Comparison of ENCODE assay signal across 20 cellular contexts in genomic region chr3:141816958-141817357, GRCh38. TPM values are rescaled to one million over a fixed set of nuclear protein-coding genes. Genes with fewer than 3 reads are reported as not detected.
DNase-seq lines count a peak whose midpoint lies in the region; ATAC-seq and TF ChIP-seq lines count a peak whose summit lies in the region.
"Had no signal": no experiment of that assay in that cellular context is flagged by ENCODE, and none has a peak within 500 bp of the region (broad histone marks: within the 10 kb centered on the region; RNA-seq: fewer than 3 reads in every experiment).

No MANE protein-coding gene starts in this region.

- H3K27ac Mint-ChIP-seq in HFFc6 = no peak overlapping the region
- no peak overlapping the region for H3K27ac Mint-ChIP-seq in activated naive CD4-positive, alpha-beta T cell treated with anti-CD3 and anti-CD28 coated beads, Interleukin-2, amount 10 ng/mL, durations not matched to agents 7 days and 5 days
- no peak overlapping the region for H3K27ac Mint-ChIP-seq in CD4-positive, alpha-beta T cell
- H3K27ac Mint-ChIP-seq: CD8-positive, alpha-beta T cell; GM23338; T-cell had no signal

- no peak overlapping the region for H3K9ac ChIP-seq in skeletal muscle satellite cell (ENCODE audit: low read depth, low read length)
- H3K9ac ChIP-seq: KMS-11 had no signal

- H3K27me3 ChIP-seq in skeletal muscle satellite cell (ENCODE audit: control insufficient read depth, insufficient read depth, low read length) = peaks cover 6% of the 10 kb centered on the region
- peaks cover 21% of the 10 kb centered on the region for H3K27me3 ChIP-seq in gastroesophageal sphincter
- H3K27me3 ChIP-seq in CD4-positive, alpha-beta T cell (ENCODE audit: control insufficient read depth, insufficient read depth, low read length) = no peaks in the 10 kb centered on the region
- H3K27me3 ChIP-seq: Peyer's patch had no signal

- H3K4me1 ChIP-seq in skeletal muscle satellite cell (ENCODE audit: control insufficient read depth, insufficient read depth, low read length) (no peaks in the 10 kb centered on the region), gastroesophageal sphincter (no peaks in the 10 kb centered on the region)
- H3K4me1 ChIP-seq: Peyer's patch had no signal

- POLR2A ChIA-PET in CD4-positive, alpha-beta T cell (lab: Charles Lee) = no interaction called here

- ATAC-seq in gastroesophageal sphincter = no peak
- no peak for ATAC-seq in CD4-positive, alpha-beta T cell (ENCODE audit: poor library complexity)
- ATAC-seq: CD8-positive, alpha-beta T cell; GM23338; HCT116; T-cell had no signal

- peaks cover 11% of the 10 kb centered on the region; the same call in 1 of the 2 replicates for H3K9me3 Mint-ChIP-seq in HFFc6
- H3K9me3 Mint-ChIP-seq in activated naive CD4-positive, alpha-beta T cell treated with anti-CD3 and anti-CD28 coated beads, Interleukin-2, amount 10 ng/mL, durations not matched to agents 7 days and 5 days = peaks cover 9% of the 10 kb centered on the region
- H3K9me3 Mint-ChIP-seq in CD4-positive, alpha-beta T cell = peaks cover 10% of the 10 kb centered on the region

- peaks cover 45% of the 10 kb centered on the region for H3K27me3 Mint-ChIP-seq in HFFc6 (ENCODE audit: insufficient read depth)
- H3K27me3 Mint-ChIP-seq in activated naive CD4-positive, alpha-beta T cell treated with anti-CD3 and anti-CD28 coated beads, Interleukin-2, amount 10 ng/mL, durations not matched to agents 7 days and 5 days = peaks cover 28% of the 10 kb centered on the region
- H3K27me3 Mint-ChIP-seq in CD4-positive, alpha-beta T cell = peaks cover 4% of the 10 kb centered on the region

- H3K4me3 ChIP-seq in skeletal muscle satellite cell (ENCODE audit: low read length) (no peak overlapping the region), gastroesophageal sphincter (no peak overlapping the region)
- H3K4me3 ChIP-seq: GM23338, Peyer's patch, SK-N-MC had no signal

- CTCF ChIA-PET in activated naive CD4-positive, alpha-beta T cell treated with anti-CD3 and anti-CD28 coated beads, Interleukin-2, amount 10 ng/mL, durations not matched to agents 7 days and 5 days (lab: Charles Lee) = no interaction called here
- CTCF ChIA-PET in CD4-positive, alpha-beta T cell (lab: Charles Lee) = no interaction called here

- H3K36me3 Mint-ChIP-seq in HFFc6 (ENCODE audit: low read depth) = no peaks in the 10 kb centered on the region
- H3K36me3 Mint-ChIP-seq in activated naive CD4-positive, alpha-beta T cell treated with anti-CD3 and anti-CD28 coated beads, Interleukin-2, amount 10 ng/mL, durations not matched to agents 7 days and 5 days = peaks cover 1% of the 10 kb centered on the region
- no peaks in the 10 kb centered on the region for H3K36me3 Mint-ChIP-seq in CD4-positive, alpha-beta T cell (ENCODE audit: low read depth)
- H3K36me3 Mint-ChIP-seq: CD8-positive, alpha-beta T cell had no signal

- peak overlapping the region; percentile 58 for H3K4me3 Mint-ChIP-seq in HFFc6
- H3K4me3 Mint-ChIP-seq in activated naive CD4-positive, alpha-beta T cell treated with anti-CD3 and anti-CD28 coated beads, Interleukin-2, amount 10 ng/mL, durations not matched to agents 7 days and 5 days = no peak overlapping the region
- H3K4me3 Mint-ChIP-seq in CD4-positive, alpha-beta T cell = no peak overlapping the region
- H3K4me3 Mint-ChIP-seq: CD8-positive, alpha-beta T cell; GM23338; T-cell had no signal

- no peak for TF ChIP-seq EP300 in gastroesophageal sphincter (IDR thresholded peaks at IDR 0.05)

- TF ChIP-seq POLR2A in gastroesophageal sphincter (IDR thresholded peaks at IDR 0.05) = no peak

- H3K9me3 ChIP-seq in skeletal muscle satellite cell (replicated peaks; ENCODE audit: low read length) (no peaks in the 10 kb centered on the region), gastroesophageal sphincter (peaks cover 0 to 4% (median 0%) of the 10 kb centered on the region in 3 donors)
- H3K9me3 ChIP-seq in CD4-positive, alpha-beta T cell (ENCODE audit: control insufficient read depth, low read length) = no peaks in the 10 kb centered on the region
- H3K9me3 ChIP-seq: Peyer's patch had no signal

- H3K36me3 ChIP-seq in skeletal muscle satellite cell (ENCODE audit: insufficient read depth, low read length) = no peaks in the 10 kb centered on the region
- no peaks in the 10 kb centered on the region for H3K36me3 ChIP-seq in gastroesophageal sphincter
- H3K36me3 ChIP-seq: Peyer's patch had no signal

- DNase-seq in HFFc6 (no peak), NOMO-1 treated with dmso at 0.1 percent for 144 hours (lab: John Stamatoyannopoulos, UW; ENCODE audit: unreplicated experiment) (peak; percentile 17), fibroblast of gingiva (ENCODE audit: low read depth) (peak; percentile 43), NCI-H510A treated with DMSO at 0.1 percent for 48 hours (lab: John Stamatoyannopoulos, UW) (no peak)
- DNase-seq in activated naive CD4-positive, alpha-beta T cell treated with anti-CD3 and anti-CD28 coated beads, Interleukin-2, amount 10 ng/mL, durations not matched to agents 7 days and 5 days = no peak
- DNase-seq in CD4-positive, alpha-beta T cell = no peak
- DNase-seq: CD8-positive, alpha-beta T cell; NCI-H1048; NCI-H2081 treated with DMSO at 0.1 percent for 48 hours; NCI-H524; Peyer's patch; Right ventricle myocardium superior; T-cell had no signal

- 38 to 40% methylated on average over 7 of the region's 7 CpGs for WGBS in gastroesophageal sphincter (ENCODE audit: low coverage in 1 of 2), 2 donors

- peaks cover 5% of the 10 kb centered on the region; the same call in 1 of the 2 replicates for H3K4me1 Mint-ChIP-seq in HFFc6 (ENCODE audit: low read depth)
- H3K4me1 Mint-ChIP-seq in activated naive CD4-positive, alpha-beta T cell treated with anti-CD3 and anti-CD28 coated beads, Interleukin-2, amount 10 ng/mL, durations not matched to agents 7 days and 5 days = no peaks in the 10 kb centered on the region
- H3K4me1 Mint-ChIP-seq in CD4-positive, alpha-beta T cell (ENCODE audit: low read depth) = no peaks in the 10 kb centered on the region
- H3K4me1 Mint-ChIP-seq: T-cell had no signal

- H3K4me2 ChIP-seq in skeletal muscle satellite cell (ENCODE audit: low read length) = peak overlapping the region; percentile 36
- H3K4me2 ChIP-seq: GM23338, KMS-11 had no signal

- H3K27ac ChIP-seq in gastroesophageal sphincter = no peak overlapping the region
- no peak overlapping the region for H3K27ac ChIP-seq in CD4-positive, alpha-beta T cell (ENCODE audit: low read depth, low read length)
- H3K27ac ChIP-seq: KMS-11, Peyer's patch, SK-N-MC had no signal

- TF ChIP-seq CTCF in HFFc6 (IDR thresholded peaks at IDR 0.05) (no peak), gastroesophageal sphincter (IDR thresholded peaks at IDR 0.05) (no peak)
- TF ChIP-seq CTCF in CD4-positive, alpha-beta T cell (IDR thresholded peaks at IDR 0.05) = no peak

- intact Hi-C loops in CD4-positive, alpha-beta T cell (cut with DNase I, micrococcal nuclease) = no loop called here

RNA-seq across cellular contexts. Expression of gene GRK7, which starts 53.8 kb away (rescaled TPM):
- total RNA-seq in HFFc6 (2021; fragmentation: NEBNext Ultra II Directional; extraction: Animal tissue kit (Norgen Biotek cat#: 25700)) = not detected
- not detected in 2 replicates for total RNA-seq in skeletal muscle satellite cell (2012; rRNA removed)
- not detected for total RNA-seq in gastroesophageal sphincter
- under 1 TPM; 0.19 to 0.22 TPM for total RNA-seq in CD4-positive, alpha-beta T cell
- total RNA-seq: GM23338, MCF 10A, Peyer's patch, Right ventricle myocardium superior had no signal

RNA-seq across cellular contexts. Expression of gene ATP1B3, which starts 59.5 kb away (rescaled TPM):
- total RNA-seq in HFFc6 (2021; fragmentation: NEBNext Ultra II Directional; extraction: Animal tissue kit (Norgen Biotek cat#: 25700)) = 100 to 1,000 TPM; 219 to 273 (median 247) TPM
- total RNA-seq in skeletal muscle satellite cell (2012; rRNA removed) = 42.6 and 63.6 TPM in 2 replicates
- total RNA-seq in gastroesophageal sphincter = 10 to 100 TPM; 25.1 to 94.5 (median 57.3) TPM
- 10 to 100 TPM; 22.2 to 22.5 TPM for total RNA-seq in CD4-positive, alpha-beta T cell

Comparison
In these comparisons a context has a peak if more than half of its experiments do, and no peak if none do; other contexts are left out.
1. DNase-seq: peak in NOMO-1 treated with dmso at 0.1 percent for 144 hours (single experiment) and fibroblast of gingiva (single experiment); none in HFFc6 (single experiment), activated naive CD4-positive, alpha-beta T cell treated with anti-CD3 and anti-CD28 coated beads, Interleukin-2, amount 10 ng/mL, durations not matched to agents 7 days and 5 days (single experiment), NCI-H510A treated with DMSO at 0.1 percent for 48 hours (single experiment) and CD4-positive, alpha-beta T cell (0 of 10).